ENCODE assay signal across 19 cellular contexts in the genomic region with DNA sequence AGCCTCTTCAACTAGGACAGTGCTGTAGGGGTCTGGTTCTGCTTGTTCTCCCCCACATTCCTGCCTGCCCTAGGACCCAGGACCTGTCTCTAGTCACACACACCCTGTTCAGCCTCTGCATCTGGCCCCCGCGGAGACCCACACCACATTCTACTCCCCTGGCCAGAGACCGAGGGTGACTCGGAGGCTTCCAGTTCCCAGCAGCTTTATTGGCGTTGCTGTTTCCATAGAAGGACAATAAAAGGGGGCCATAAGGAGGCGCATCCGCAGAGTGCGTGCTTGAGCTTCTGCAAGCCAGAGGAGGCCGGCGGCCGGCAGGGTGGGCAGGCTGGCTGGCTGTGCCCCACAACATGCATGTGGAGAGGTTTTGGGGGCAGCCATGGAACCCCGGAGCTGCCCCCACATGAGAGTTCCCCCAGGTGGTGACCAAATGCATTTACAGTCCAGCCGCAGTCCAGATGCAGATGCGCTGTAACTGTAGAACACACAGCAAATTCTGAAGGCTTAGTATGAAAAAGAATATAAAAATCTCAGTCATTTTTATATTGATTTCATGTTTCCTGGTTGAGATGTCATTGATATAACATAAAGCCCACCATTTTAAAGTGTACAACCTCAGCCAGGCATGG.
"Had no signal": no experiment of that assay in that cellular context is flagged by ENCODE, and none has a peak within 500 bp of the region (broad histone marks: within the 10 kb centered on the region; RNA-seq: fewer than 3 reads in every experiment).

No MANE protein-coding gene starts in this region.

- H3K9me3 ChIP-seq: colonic mucosa, esophagus muscularis mucosa, tibial artery, uterus had no signal

- H3K4me1 Mint-ChIP-seq: activated CD4-positive, alpha-beta T cell treated with anti-CD3 and anti-CD28 coated beads, Interleukin-2, amount 10 ng/mL, durations not matched to agents 7 days and 5 days; activated naive CD8-positive, alpha-beta T cell treated with anti-CD3 and anti-CD28 coated beads, Interleukin-2, amount 10 ng/mL, durations not matched to agents 7 days and 5 days; memory B cell; stimulated activated naive B cell treated with anti-CD40 and anti-IgM and Interleukin-4, amounts not matched to agents 10 μg/mL and 1 μg/mL and 100 μg/mL, for 72 hours had no signal

- H3K27me3 Mint-ChIP-seq: activated CD4-positive, alpha-beta T cell treated with anti-CD3 and anti-CD28 coated beads, Interleukin-2, amount 10 ng/mL, durations not matched to agents 7 days and 5 days; activated naive CD8-positive, alpha-beta T cell treated with anti-CD3 and anti-CD28 coated beads, Interleukin-2, amount 10 ng/mL, durations not matched to agents 7 days and 5 days had no signal

- ATAC-seq: activated T-cell treated with anti-CD3 and anti-CD28 coated beads, Interleukin-2, amount 50 U/mL, for 72 hours; left ventricle myocardium superior; stimulated activated naive B cell treated with anti-CD40 and anti-IgM and Interleukin-4, amounts not matched to agents 10 μg/mL and 1 μg/mL and 100 μg/mL, for 72 hours had no signal

- H3K4me3 Mint-ChIP-seq: activated CD4-positive, alpha-beta T cell treated with anti-CD3 and anti-CD28 coated beads, Interleukin-2, amount 10 ng/mL, durations not matched to agents 7 days and 5 days; activated naive CD8-positive, alpha-beta T cell treated with anti-CD3 and anti-CD28 coated beads, Interleukin-2, amount 10 ng/mL, durations not matched to agents 7 days and 5 days; activated T-cell treated with anti-CD3 and anti-CD28 coated beads, Interleukin-2, amount 50 U/mL, for 72 hours; brain; memory B cell; stimulated activated naive B cell treated with anti-CD40 and anti-IgM and Interleukin-4, amounts not matched to agents 10 μg/mL and 1 μg/mL and 100 μg/mL, for 72 hours; T-helper 2 cell treated with Interferon-gamma antibody and Interleukin-4, amounts not matched to agents 5 μg/mL and 100 μg/mL, for 36 hours had no signal

- H3K27me3 ChIP-seq: colonic mucosa, esophagus muscularis mucosa, uterus had no signal

- H3K9me3 Mint-ChIP-seq: activated CD4-positive, alpha-beta T cell treated with anti-CD3 and anti-CD28 coated beads, Interleukin-2, amount 10 ng/mL, durations not matched to agents 7 days and 5 days; activated naive CD8-positive, alpha-beta T cell treated with anti-CD3 and anti-CD28 coated beads, Interleukin-2, amount 10 ng/mL, durations not matched to agents 7 days and 5 days; activated T-cell treated with anti-CD3 and anti-CD28 coated beads, Interleukin-2, amount 50 U/mL, for 72 hours; T-helper 2 cell treated with Interferon-gamma antibody and Interleukin-4, amounts not matched to agents 5 μg/mL and 100 μg/mL, for 36 hours had no signal

- H3K79me2 ChIP-seq: parathyroid adenoma had no signal

- H2AFZ ChIP-seq: parathyroid adenoma had no signal

- H3K36me3 ChIP-seq: colonic mucosa, tibial artery, uterus had no signal

- H3K4me3 ChIP-seq: colonic mucosa, esophagus muscularis mucosa, tibial artery, uterus had no signal

- H3K4me1 ChIP-seq: colonic mucosa, esophagus muscularis mucosa, parathyroid adenoma, tibial artery, uterus had no signal

- DNase-seq: activated CD4-positive, alpha-beta T cell treated with anti-CD3 and anti-CD28 coated beads, Interleukin-2, amount 10 ng/mL, durations not matched to agents 7 days and 5 days; activated CD8-positive, alpha-beta memory T cell treated with anti-CD3 and anti-CD28 coated beads, Interleukin-2, amount 50 U/mL, for 48 hours; activated naive CD4-positive, alpha-beta T cell; activated naive CD8-positive, alpha-beta T cell treated with anti-CD3 and anti-CD28 coated beads, Interleukin-2, amount 10 ng/mL, durations not matched to agents 7 days and 5 days; activated T-cell treated with anti-CD3 and anti-CD28 coated beads, Interleukin-2, amount 50 U/mL, for 72 hours; central memory CD4-positive, alpha-beta T cell; colonic mucosa; kidney; left ventricle myocardium superior; retina; stimulated activated CD4-positive, alpha-beta T cell treated with anti-CD3 and anti-CD28 coated beads, Interleukin-2, amount 100 ng/mL, for 48 hours; stimulated activated naive B cell treated with anti-CD40 and anti-IgM and Interleukin-4, amounts not matched to agents 10 μg/mL and 1 μg/mL and 100 μg/mL, for 72 hours; tibial artery; uterus had no signal

- H3K36me3 Mint-ChIP-seq: activated naive CD8-positive, alpha-beta T cell treated with anti-CD3 and anti-CD28 coated beads, Interleukin-2, amount 10 ng/mL, durations not matched to agents 7 days and 5 days had no signal

- H3K27ac ChIP-seq: colonic mucosa, esophagus muscularis mucosa, parathyroid adenoma, tibial artery, uterus had no signal

- H3K27ac Mint-ChIP-seq: activated CD4-positive, alpha-beta T cell treated with anti-CD3 and anti-CD28 coated beads, Interleukin-2, amount 10 ng/mL, durations not matched to agents 7 days and 5 days; activated naive CD8-positive, alpha-beta T cell treated with anti-CD3 and anti-CD28 coated beads, Interleukin-2, amount 10 ng/mL, durations not matched to agents 7 days and 5 days; activated T-cell treated with anti-CD3 and anti-CD28 coated beads, Interleukin-2, amount 50 U/mL, for 72 hours; memory B cell; stimulated activated naive B cell treated with anti-CD40 and anti-IgM and Interleukin-4, amounts not matched to agents 10 μg/mL and 1 μg/mL and 100 μg/mL, for 72 hours; T-helper 2 cell treated with Interferon-gamma antibody and Interleukin-4, amounts not matched to agents 5 μg/mL and 100 μg/mL, for 36 hours had no signal

- H3K9ac ChIP-seq: parathyroid adenoma had no signal
